In genomic region chr4:169103966-169104412, GRCh38 we compare ENCODE assay signal across 10 cellular contexts.
A peak's percentile ranks its signal among the peaks of the same experiment; 100 is the strongest.
DNase-seq lines count a peak whose midpoint lies in the region; ATAC-seq and FAIRE-seq lines count a peak whose summit lies in the region.
"Had no signal": no experiment of that assay in that cellular context is flagged by ENCODE, and none has a peak within 500 bp of the region (broad histone marks: within the 10 kb centered on the region; RNA-seq: fewer than 3 reads in every experiment).

No MANE protein-coding gene starts in this region.

- H3K27me3 Mint-ChIP-seq in natural killer cell treated with Interleukin-12 subunit alpha and Interleukin-12 subunit beta and Interleukin-15 and Interleukin-18, amount 100 ng/mL, for 72 hours: no peaks in the 10 kb centered on the region
- H3K27me3 Mint-ChIP-seq: activated CD4-positive, alpha-beta T cell treated with anti-CD3 and anti-CD28 coated beads, Interleukin-2, amount 10 ng/mL, durations not matched to agents 7 days and 5 days had no signal

- no peak overlapping the region for H2BK5ac ChIP-seq in mesendoderm (ENCODE audit: low read length)

- no peak overlapping the region for H3K4me2 ChIP-seq in mesendoderm (ENCODE audit: low read length)

- no peaks in the 10 kb centered on the region for H3K9me3 Mint-ChIP-seq in natural killer cell treated with Interleukin-12 subunit alpha and Interleukin-12 subunit beta and Interleukin-15 and Interleukin-18, amount 100 ng/mL, for 72 hours
- H3K9me3 Mint-ChIP-seq: activated CD4-positive, alpha-beta T cell treated with anti-CD3 and anti-CD28 coated beads, Interleukin-2, amount 10 ng/mL, durations not matched to agents 7 days and 5 days had no signal

- no peak overlapping the region for H4K8ac ChIP-seq in mesendoderm (ENCODE audit: low read depth, low read length)

- no peak for FAIRE-seq in RCC 7860 (lab: Jason Lieb, UNC)

- H3K4me3 Mint-ChIP-seq in natural killer cell treated with Interleukin-12 subunit alpha and Interleukin-12 subunit beta and Interleukin-15 and Interleukin-18, amount 100 ng/mL, for 72 hours: no peak overlapping the region
- H3K4me3 Mint-ChIP-seq: activated CD4-positive, alpha-beta T cell treated with anti-CD3 and anti-CD28 coated beads, Interleukin-2, amount 10 ng/mL, durations not matched to agents 7 days and 5 days had no signal

- no peak overlapping the region for H3K18ac ChIP-seq in mesendoderm (ENCODE audit: low read length)

- H3K4me1 ChIP-seq in mesendoderm (ENCODE audit: control insufficient read depth, low read depth, low read length): peaks cover 3% of the 10 kb centered on the region

- ATAC-seq in GM19395 (IDR thresholded peaks at IDR 0.05; ENCODE audit: unreplicated experiment) (no peak), HG03442 (IDR thresholded peaks at IDR 0.05; ENCODE audit: unreplicated experiment) (no peak)
- ATAC-seq in natural killer cell treated with Interleukin-12 subunit alpha and Interleukin-12 subunit beta and Interleukin-15 and Interleukin-18, amount 100 ng/mL, for 72 hours: no peak

- H3K27ac Mint-ChIP-seq in natural killer cell treated with Interleukin-12 subunit alpha and Interleukin-12 subunit beta and Interleukin-15 and Interleukin-18, amount 100 ng/mL, for 72 hours: no peak overlapping the region
- H3K27ac Mint-ChIP-seq: activated CD4-positive, alpha-beta T cell treated with anti-CD3 and anti-CD28 coated beads, Interleukin-2, amount 10 ng/mL, durations not matched to agents 7 days and 5 days had no signal

- H2BK15ac ChIP-seq in mesendoderm (replicated peaks; ENCODE audit: low read depth): no peak overlapping the region

- H3K27me3 ChIP-seq in mesendoderm (ENCODE audit: insufficient read depth, low read length, poor library complexity): no peaks in the 10 kb centered on the region
- H3K27me3 ChIP-seq: SJSA1 had no signal

- no CpG with 5 or more reads among the region's 3 CpGs for WGBS in mesendoderm (ENCODE audit: extremely low coverage, insufficient coverage, low lambda C conversion rate)

- no peaks in the 10 kb centered on the region for H3K36me3 ChIP-seq in mesendoderm (ENCODE audit: control insufficient read depth, insufficient read depth, low read length)

- no peak overlapping the region for H3K27ac ChIP-seq in mesendoderm (ENCODE audit: low read depth, low read length)
- H3K27ac ChIP-seq: SJSA1 had no signal

- peak; percentile 73 for DNase-seq in DMS 273 (lab: John Stamatoyannopoulos, UW; ENCODE audit: unreplicated experiment)
- DNase-seq in NCI-H146 treated with DMSO at 0.1 percent for 48 hours (lab: John Stamatoyannopoulos, UW; ENCODE audit: unreplicated experiment): peak; percentile 90
- peak; percentile 52 for DNase-seq in astrocyte of the hippocampus (ENCODE audit: low read depth, low spot score)
- DNase-seq in mesendoderm: peak; percentile 60
- DNase-seq in RCC 7860 (ENCODE audit: low spot score): no peak
- no peak for DNase-seq in natural killer cell treated with Interleukin-12 subunit alpha and Interleukin-12 subunit beta and Interleukin-15 and Interleukin-18, amount 100 ng/mL, for 72 hours (ENCODE audit: low spot score)
- DNase-seq: activated CD4-positive, alpha-beta T cell treated with anti-CD3 and anti-CD28 coated beads, Interleukin-2, amount 10 ng/mL, durations not matched to agents 7 days and 5 days had no signal

- H4K5ac ChIP-seq in mesendoderm (ENCODE audit: low read length): no peak overlapping the region

- H2AK5ac ChIP-seq in mesendoderm (ENCODE audit: low read length): no peak overlapping the region

- H2BK120ac ChIP-seq in mesendoderm (ENCODE audit: low read depth, low read length): no peak overlapping the region

- no peak overlapping the region for H3K4ac ChIP-seq in mesendoderm (ENCODE audit: low read depth, low read length)

- no peaks in the 10 kb centered on the region for H3K79me1 ChIP-seq in mesendoderm (ENCODE audit: low read length)

- no peak overlapping the region for H3K23ac ChIP-seq in mesendoderm (ENCODE audit: low read length)

- H3K36me3 Mint-ChIP-seq in natural killer cell treated with Interleukin-12 subunit alpha and Interleukin-12 subunit beta and Interleukin-15 and Interleukin-18, amount 100 ng/mL, for 72 hours: no peaks in the 10 kb centered on the region

- peaks cover 0 to 3% of the 10 kb centered on the region in 2 donors for H3K4me1 Mint-ChIP-seq in natural killer cell treated with Interleukin-12 subunit alpha and Interleukin-12 subunit beta and Interleukin-15 and Interleukin-18, amount 100 ng/mL, for 72 hours (ENCODE audit: low read depth in 2 of 2)
- H3K4me1 Mint-ChIP-seq: activated CD4-positive, alpha-beta T cell treated with anti-CD3 and anti-CD28 coated beads, Interleukin-2, amount 10 ng/mL, durations not matched to agents 7 days and 5 days had no signal

- no peak overlapping the region for H3K9ac ChIP-seq in mesendoderm (ENCODE audit: low read length)

- H3K79me2 ChIP-seq in mesendoderm (ENCODE audit: control insufficient read depth, insufficient read depth, low read length): no peaks in the 10 kb centered on the region

- no peak overlapping the region for H3K4me3 ChIP-seq in mesendoderm (ENCODE audit: low read length)
- H3K4me3 ChIP-seq: SJSA1 had no signal

- H3K56ac ChIP-seq in mesendoderm (ENCODE audit: low read length): no peak overlapping the region

Comparison
In these comparisons a context has a peak if more than half of its experiments do, and no peak if none do; other contexts are left out.
1. DNase-seq: peak in DMS 273 (single experiment), NCI-H146 treated with DMSO at 0.1 percent for 48 hours (single experiment), astrocyte of the hippocampus (single experiment) and mesendoderm (single experiment); none in RCC 7860 (single experiment) and natural killer cell treated with Interleukin-12 subunit alpha and Interleukin-12 subunit beta and Interleukin-15 and Interleukin-18, amount 100 ng/mL, for 72 hours (single experiment).